23 cellular contexts compared by ENCODE assay signal in genomic region chr22:45535400-45535799, GRCh38. TPM values are rescaled to one million over a fixed set of nuclear protein-coding genes. Genes with fewer than 3 reads are reported as not detected.
DNase-seq lines count a peak whose midpoint lies in the region; ATAC-seq and TF ChIP-seq lines count a peak whose summit lies in the region.
"Had no signal": no experiment of that assay in that cellular context is flagged by ENCODE, and none has a peak within 500 bp of the region (broad histone marks: within the 10 kb centered on the region; RNA-seq: fewer than 3 reads in every experiment).

No MANE protein-coding gene starts in this region.

- no peak overlapping the region for H2BK120ac ChIP-seq in neuronal stem cell (ENCODE audit: low read depth, low read length)

- no peak overlapping the region for H3K4ac ChIP-seq in neuronal stem cell (ENCODE audit: low read length)

- H3K9ac ChIP-seq in rectal smooth muscle tissue (ENCODE audit: low read length), result no peak overlapping the region
- H3K9ac ChIP-seq in neuronal stem cell (ENCODE audit: low read depth, low read length, poor library complexity), result no peak overlapping the region
- H3K9ac ChIP-seq: BLaER1 had no signal

- no peaks in the 10 kb centered on the region for H3K27me3 ChIP-seq in esophagus squamous epithelium
- H3K27me3 ChIP-seq in rectal smooth muscle tissue (ENCODE audit: control insufficient read depth, insufficient read depth, low read length), result no peaks in the 10 kb centered on the region
- H3K27me3 ChIP-seq in neuronal stem cell (ENCODE audit: control insufficient read depth in 3 of 3, insufficient read depth in 3 of 3, low read depth in 1 of 3, low read length in 3 of 3), result no peaks in the 10 kb centered on the region
- H3K27me3 ChIP-seq in left lung, result peaks cover 0 to 19% of the 10 kb centered on the region in 2 donors
- H3K27me3 ChIP-seq: BLaER1, MG63 had no signal

- no peak overlapping the region for H3K14ac ChIP-seq in neuronal stem cell (ENCODE audit: low read length)

- DNase-seq in NCI-H69 (lab: John Stamatoyannopoulos, UW) (peak; percentile 93), esophagus squamous epithelium (lab: John Stamatoyannopoulos, UW) (no peak), neuronal stem cell (ENCODE audit: low spot score) (no peak), DMS79 treated with DMSO at 0.1 percent for 48 hours (lab: John Stamatoyannopoulos, UW) (no peak), NCI-H1092 (lab: John Stamatoyannopoulos, UW) (no peak), left lung (no peak)
- DNase-seq: activated CD4-positive, alpha-beta memory T cell treated with anti-CD3 and anti-CD28 coated beads for 36 hours; activated effector memory CD4-positive, alpha-beta T cell treated with anti-CD3 and anti-CD28 coated beads, Interleukin-2, amount 50 U/mL, for 16 hours; effector memory CD4-positive, alpha-beta T cell; GOT3; head of caudate nucleus; MG63; NCI-H146; NCI-H524 treated with DMSO at 0.1 percent for 48 hours; RPMI8226; stimulated activated CD4-positive, alpha-beta T cell treated with anti-CD3 and anti-CD28 coated beads, Interleukin-4, amount 100 ng/mL, for 1 hour; stimulated activated naive CD4-positive, alpha-beta T cell treated with Interleukin-2 at 50 U/mL for 16 hours; T-helper 9 cell had no signal

- H2BK5ac ChIP-seq in neuronal stem cell (ENCODE audit: low read length), result no peak overlapping the region

- H2BK15ac ChIP-seq in neuronal stem cell (ENCODE audit: low read length), result no peak overlapping the region

- H3K79me1 ChIP-seq in neuronal stem cell (ENCODE audit: low read depth, low read length), result no peaks in the 10 kb centered on the region

- H4K91ac ChIP-seq in neuronal stem cell (ENCODE audit: low read depth, low read length, poor library complexity), result no peak overlapping the region

- peaks cover 0 to 12% (median 0%) of the 10 kb centered on the region in 3 donors for H3K36me3 ChIP-seq in esophagus squamous epithelium
- H3K36me3 ChIP-seq in rectal smooth muscle tissue (ENCODE audit: control insufficient read depth, insufficient read depth, low read length), result no peaks in the 10 kb centered on the region
- H3K36me3 ChIP-seq in neuronal stem cell (replicated peaks in 1 of 2; ENCODE audit: control insufficient read depth in 2 of 2, insufficient read depth in 2 of 2, low read length in 2 of 2), result peaks cover 33 to 87% of the 10 kb centered on the region in 2 donors
- no peaks in the 10 kb centered on the region for H3K36me3 ChIP-seq in left lung

- H4K8ac ChIP-seq in neuronal stem cell (ENCODE audit: low read depth, low read length), result no peak overlapping the region

- WGBS in esophagus squamous epithelium, 2 donors, result 17 to 18% methylated on average over 2 to 4 of the region's 4 CpGs
- no CpG with 5 or more reads among the region's 4 CpGs for WGBS in neuronal stem cell (ENCODE audit: extremely low coverage in 2 of 2, insufficient read length in 2 of 2, insufficient replicate concordance in 1 of 2), 2 donors

- intact Hi-C loops in esophagus squamous epithelium (cut with DNase I), result no loop called here
- intact Hi-C loops in left lung (cut with DNase I), result no loop called here

- TF ChIP-seq POLR2A in esophagus squamous epithelium (IDR thresholded peaks at IDR 0.05), result no peak

- no peak overlapping the region for H2AFZ ChIP-seq in neuronal stem cell (ENCODE audit: low read length)

- H3K27ac ChIP-seq in 22Rv1 (peak overlapping the region; percentile 34), esophagus squamous epithelium (peak overlapping the region; percentile 85 to 92 (median 89)), rectal smooth muscle tissue (ENCODE audit: low read depth, low read length) (peak overlapping the region; percentile 56), neuronal stem cell (replicated peaks; ENCODE audit: low read length) (no peak overlapping the region), left lung (peak overlapping the region in 1 of 2 donors; percentile 49)
- H3K27ac ChIP-seq: BLaER1, HL-60 had no signal

- H3K4me3 ChIP-seq in esophagus squamous epithelium, result peak overlapping the region in 1 of 4 donors; percentile 16
- H3K4me3 ChIP-seq in rectal smooth muscle tissue (ENCODE audit: low read length), result no peak overlapping the region
- no peak overlapping the region for H3K4me3 ChIP-seq in neuronal stem cell (ENCODE audit: low read length in 2 of 2)
- no peak overlapping the region for H3K4me3 ChIP-seq in left lung
- H3K4me3 ChIP-seq: BLaER1, MG63 had no signal

- TF ChIP-seq CTCF in 22Rv1 (IDR thresholded peaks at IDR 0.05) (no peak), esophagus squamous epithelium (IDR thresholded peaks at IDR 0.05) (no peak), left lung (IDR thresholded peaks at IDR 0.05) (no peak)

- H3K4me2 ChIP-seq in neuronal stem cell (ENCODE audit: insufficient read depth, low read length, poor library complexity, severe bottlenecking), result no peak overlapping the region
- H3K4me2 ChIP-seq: BLaER1 had no signal

- no peak overlapping the region for H2AK5ac ChIP-seq in neuronal stem cell (ENCODE audit: low read depth, low read length)

- H3K4me1 ChIP-seq in esophagus squamous epithelium (peaks cover 49 to 96% (median 84%) of the 10 kb centered on the region in 3 donors), rectal smooth muscle tissue (ENCODE audit: control insufficient read depth, insufficient read depth, low read length) (peaks cover 15% of the 10 kb centered on the region), neuronal stem cell (ENCODE audit: control insufficient read depth in 2 of 2, insufficient read depth in 1 of 2, low read depth in 1 of 2, low read length in 2 of 2) (peaks cover 5 to 11% of the 10 kb centered on the region in 2 donors), left lung (no peaks in the 10 kb centered on the region)

- H3K23ac ChIP-seq in neuronal stem cell (ENCODE audit: low read depth, low read length, poor library complexity), result no peak overlapping the region

- H3K18ac ChIP-seq in neuronal stem cell (ENCODE audit: low read length), result no peak overlapping the region

- ATAC-seq in left lung, result no peak
- ATAC-seq: WTC11 had no signal

- no peak overlapping the region for H2BK12ac ChIP-seq in neuronal stem cell (ENCODE audit: low read length)

- H3K9me3 ChIP-seq in esophagus squamous epithelium (no peaks in the 10 kb centered on the region), neuronal stem cell (replicated peaks in 1 of 2; ENCODE audit: control insufficient read depth in 2 of 2, insufficient read depth in 1 of 2, low read depth in 1 of 2, low read length in 2 of 2) (no peaks in the 10 kb centered on the region), left lung (no peaks in the 10 kb centered on the region)
- H3K9me3 ChIP-seq: BLaER1, MG63 had no signal

RNA-seq across cellular contexts. Expression of gene FBLN1, which starts 32.7 kb away (rescaled TPM):
- total RNA-seq in esophagus squamous epithelium, result 100 to 1,000 TPM in 2 of 4 donors, 10 to 100 TPM in 2; 33.7 to 546 (median 86.3) TPM
- 160 TPM for polyA plus RNA-seq in neuronal stem cell (2013, experiment 1 of 2)
- 157 TPM for polyA plus RNA-seq in neuronal stem cell (2013, experiment 2 of 2)
- 100 to 1,000 TPM; 351 to 447 TPM for total RNA-seq in left lung
- total RNA-seq: activated CD4-positive, alpha-beta memory T cell treated with anti-CD3 and anti-CD28 coated beads for 36 hours had no signal
